In genomic region chr7:149962685-149963319, GRCh38 we compare ENCODE assay signal across 8 cellular contexts.
DNase-seq lines count a peak whose midpoint lies in the region; ATAC-seq and TF ChIP-seq lines count a peak whose summit lies in the region.
"Not testable (repeated sequence)": the region's sequence is repeated elsewhere in the genome, so short reads cannot be mapped to it uniquely, and the experiment has no call there.

No MANE protein-coding gene starts in this region.

- H3K27me3 Mint-ChIP-seq in CD4-positive, alpha-beta memory T cell; activated CD4-positive, alpha-beta T cell treated with anti-CD3 and anti-CD28 coated beads, Interleukin-2, amount 10 ng/mL, durations not matched to agents 7 days and 5 days; activated naive CD4-positive, alpha-beta T cell treated with anti-CD3 and anti-CD28 coated beads, Interleukin-2, amount 50 U/mL, for 24 hours; endothelial cell (ENCODE audit: unreplicated experiment): not testable (repeated sequence)

- peaks cover 4 to 29% (median 20%) of the 10 kb centered on the region in 8 donors for H3K9me3 Mint-ChIP-seq in CD4-positive, alpha-beta memory T cell
- H3K9me3 Mint-ChIP-seq in activated CD4-positive, alpha-beta T cell treated with anti-CD3 and anti-CD28 coated beads, Interleukin-2, amount 10 ng/mL, durations not matched to agents 7 days and 5 days = peaks cover 18% of the 10 kb centered on the region
- H3K9me3 Mint-ChIP-seq in activated naive CD4-positive, alpha-beta T cell treated with anti-CD3 and anti-CD28 coated beads, Interleukin-2, amount 50 U/mL, for 24 hours = not testable (repeated sequence)
- H3K9me3 Mint-ChIP-seq in endothelial cell (ENCODE audit: unreplicated experiment) = peaks cover 12% of the 10 kb centered on the region

- peaks cover 5 to 35% (median 13%) of the 10 kb centered on the region in 4 donors for H3K4me1 Mint-ChIP-seq in CD4-positive, alpha-beta memory T cell
- H3K4me1 Mint-ChIP-seq in activated CD4-positive, alpha-beta T cell treated with anti-CD3 and anti-CD28 coated beads, Interleukin-2, amount 10 ng/mL, durations not matched to agents 7 days and 5 days = peaks cover 15% of the 10 kb centered on the region
- peaks cover 21% of the 10 kb centered on the region for H3K4me1 Mint-ChIP-seq in activated naive CD4-positive, alpha-beta T cell treated with anti-CD3 and anti-CD28 coated beads, Interleukin-2, amount 50 U/mL, for 24 hours
- H3K4me1 Mint-ChIP-seq in endothelial cell (ENCODE audit: unreplicated experiment) = not testable (repeated sequence)

- peak overlapping the region in 1 of 8 donors; percentile 31 for H3K4me3 Mint-ChIP-seq in CD4-positive, alpha-beta memory T cell
- H3K4me3 Mint-ChIP-seq in activated CD4-positive, alpha-beta T cell treated with anti-CD3 and anti-CD28 coated beads, Interleukin-2, amount 10 ng/mL, durations not matched to agents 7 days and 5 days; activated naive CD4-positive, alpha-beta T cell treated with anti-CD3 and anti-CD28 coated beads, Interleukin-2, amount 50 U/mL, for 24 hours; endothelial cell (ENCODE audit: unreplicated experiment): not testable (repeated sequence)

- DNase-seq in CD4-positive, alpha-beta memory T cell; activated CD4-positive, alpha-beta T cell treated with anti-CD3 and anti-CD28 coated beads, Interleukin-2, amount 10 ng/mL, durations not matched to agents 7 days and 5 days; endothelial cell (ENCODE audit: low spot score): not testable (repeated sequence)
- DNase-seq in NCI-H2196 (lab: John Stamatoyannopoulos, UW; ENCODE audit: unreplicated experiment) = peak; percentile 11
- DNase-seq in left cardiac atrium = peak; percentile 36
- peak; percentile 31 for DNase-seq in occipital lobe (lab: John Stamatoyannopoulos, UW)
- peak; percentile 18 for DNase-seq in thyroid gland

- CTCF ChIA-PET in CD4-positive, alpha-beta memory T cell (lab: Charles Lee; ENCODE audit: partially characterized antibody); activated CD4-positive, alpha-beta T cell treated with anti-CD3 and anti-CD28 coated beads, Interleukin-2, amount 10 ng/mL, durations not matched to agents 7 days and 5 days (lab: Charles Lee): not testable (repeated sequence)

- peak overlapping the region in 5 of 7 donors; percentile 21 to 78 (median 51) for H3K27ac Mint-ChIP-seq in CD4-positive, alpha-beta memory T cell
- peak overlapping the region; percentile 41 for H3K27ac Mint-ChIP-seq in activated CD4-positive, alpha-beta T cell treated with anti-CD3 and anti-CD28 coated beads, Interleukin-2, amount 10 ng/mL, durations not matched to agents 7 days and 5 days
- peak overlapping the region; percentile 43 for H3K27ac Mint-ChIP-seq in activated naive CD4-positive, alpha-beta T cell treated with anti-CD3 and anti-CD28 coated beads, Interleukin-2, amount 50 U/mL, for 24 hours
- H3K27ac Mint-ChIP-seq in endothelial cell (ENCODE audit: unreplicated experiment) = peak overlapping the region; percentile 61

- not testable (repeated sequence) for TF ChIP-seq POLR2A in thyroid gland (IDR thresholded peaks at IDR 0.05)

- POLR2A ChIA-PET in CD4-positive, alpha-beta memory T cell (lab: Charles Lee; ENCODE audit: partially characterized antibody); activated CD4-positive, alpha-beta T cell treated with anti-CD3 and anti-CD28 coated beads, Interleukin-2, amount 10 ng/mL, durations not matched to agents 7 days and 5 days (lab: Charles Lee): not testable (repeated sequence)

- not testable (repeated sequence) for H3K27ac ChIP-seq in CD4-positive, alpha-beta memory T cell (ENCODE audit: low read depth, low read length); thyroid gland

- ATAC-seq in left cardiac atrium = peak; percentile 59 to 91

- not testable (repeated sequence) for H3K4me3 ChIP-seq in CD4-positive, alpha-beta memory T cell (ENCODE audit: low read length in 2 of 2); thyroid gland (replicated peaks in 1 of 3)

- WGBS in thyroid gland, 2 donors = 58 to 68% methylated on average over 8 of the region's 8 CpGs

- H3K27me3 ChIP-seq in CD4-positive, alpha-beta memory T cell (ENCODE audit: insufficient read depth, low read length); thyroid gland: not testable (repeated sequence)

- peaks cover 0 to 14% of the 10 kb centered on the region in 2 donors for H3K9me3 ChIP-seq in CD4-positive, alpha-beta memory T cell (ENCODE audit: control insufficient read depth in 1 of 2, low read length in 2 of 2)
- not testable (repeated sequence) for H3K9me3 ChIP-seq in thyroid gland

- not testable (repeated sequence) for H3K36me3 Mint-ChIP-seq in CD4-positive, alpha-beta memory T cell; activated naive CD4-positive, alpha-beta T cell treated with anti-CD3 and anti-CD28 coated beads, Interleukin-2, amount 50 U/mL, for 24 hours; endothelial cell (ENCODE audit: low read depth, unreplicated experiment)
- peaks cover 12% of the 10 kb centered on the region for H3K36me3 Mint-ChIP-seq in activated CD4-positive, alpha-beta T cell treated with anti-CD3 and anti-CD28 coated beads, Interleukin-2, amount 10 ng/mL, durations not matched to agents 7 days and 5 days (ENCODE audit: low read depth)

- H3K4me1 ChIP-seq in CD4-positive, alpha-beta memory T cell (ENCODE audit: insufficient read depth, low read length); thyroid gland: not testable (repeated sequence)

- intact Hi-C loops in CD4-positive, alpha-beta memory T cell (cut with micrococcal nuclease); left cardiac atrium (cut with DNase I); thyroid gland (cut with DNase I): not testable (repeated sequence)

- not testable (repeated sequence) for H3K36me3 ChIP-seq in CD4-positive, alpha-beta memory T cell (ENCODE audit: insufficient read depth, low read length); thyroid gland

- not testable (repeated sequence) for TF ChIP-seq CTCF in endothelial cell (IDR thresholded peaks at IDR 0.05; ENCODE audit: unreplicated experiment); thyroid gland (IDR thresholded peaks at IDR 0.05)
